Comparison of ENCODE assay signal across 1 cellular context in the genomic region with DNA sequence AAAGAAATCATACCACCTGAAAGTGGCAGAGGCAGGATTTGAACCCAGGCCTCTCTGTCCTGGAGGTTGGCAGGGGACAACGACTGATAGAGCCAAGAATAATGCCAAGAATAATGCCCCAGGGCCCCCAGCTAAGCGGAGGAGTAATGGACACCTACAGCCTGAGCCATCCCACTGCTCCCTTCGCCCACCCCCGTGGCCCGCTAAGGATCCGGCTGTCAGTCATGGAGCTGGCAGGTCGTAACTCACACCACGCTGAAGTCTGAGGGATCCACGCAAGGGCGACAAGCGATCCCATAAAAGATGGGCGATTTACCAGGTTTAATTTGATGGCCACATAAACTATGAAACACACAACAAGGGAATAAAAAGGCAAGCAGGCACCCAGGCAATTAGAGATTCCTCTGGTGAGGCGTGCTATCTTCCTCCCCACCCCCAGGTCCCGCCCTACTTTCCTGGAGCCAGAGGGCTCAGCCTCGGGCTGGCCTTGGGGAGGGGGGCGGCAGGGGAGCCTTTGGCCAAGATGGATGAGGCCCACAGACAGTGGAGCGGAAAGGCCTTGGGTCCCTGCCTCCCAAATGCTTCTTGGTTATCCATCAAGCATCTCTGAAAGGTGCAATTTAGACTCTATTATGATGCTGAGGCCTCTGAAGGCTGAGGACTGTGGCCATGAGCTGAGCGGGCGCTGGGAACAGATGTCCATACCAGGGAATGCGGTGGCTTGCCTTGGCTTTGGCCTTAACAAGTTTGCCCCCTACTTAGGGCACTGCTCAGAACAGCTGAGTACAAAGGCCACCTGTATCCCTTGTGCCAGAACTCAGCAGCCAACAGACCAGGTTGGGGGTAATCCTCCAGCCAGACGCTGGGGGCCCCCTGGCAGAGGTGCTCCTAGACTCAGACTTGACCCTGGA.
TF ChIP-seq lines count a peak whose summit lies in the region.

No MANE protein-coding gene starts in this region.

TF ChIP-seq in K562, 482 proteins besides CTCF, POLR2A, EP300 and RAD21 (continued from another document):
- TF ChIP-seq, protein P1, sequence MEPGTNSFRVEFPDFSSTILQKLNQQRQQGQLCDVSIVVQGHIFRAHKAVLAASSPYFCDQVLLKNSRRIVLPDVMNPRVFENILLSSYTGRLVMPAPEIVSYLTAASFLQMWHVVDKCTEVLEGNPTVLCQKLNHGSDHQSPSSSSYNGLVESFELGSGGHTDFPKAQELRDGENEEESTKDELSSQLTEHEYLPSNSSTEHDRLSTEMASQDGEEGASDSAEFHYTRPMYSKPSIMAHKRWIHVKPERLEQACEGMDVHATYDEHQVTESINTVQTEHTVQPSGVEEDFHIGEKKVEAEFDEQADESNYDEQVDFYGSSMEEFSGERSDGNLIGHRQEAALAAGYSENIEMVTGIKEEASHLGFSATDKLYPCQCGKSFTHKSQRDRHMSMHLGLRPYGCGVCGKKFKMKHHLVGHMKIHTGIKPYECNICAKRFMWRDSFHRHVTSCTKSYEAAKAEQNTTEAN (CRISPR knock-in tag; IDR thresholded peaks at IDR 0.05), result no peak
- TF ChIP-seq RBBP5 (IDR thresholded peaks at IDR 0.05; ENCODE audit: borderline replicate concordance, insufficient read depth, low read length, poor library complexity, severe bottlenecking) (no peak), RBM15 (IDR thresholded peaks at IDR 0.05; ENCODE audit: insufficient read depth, low read length) (no peak), CBFA2T3 (IDR thresholded peaks at IDR 0.05) (no peak), MAFF (IDR thresholded peaks at IDR 0.05; ENCODE audit: low read length) (no peak), ZNF354B (CRISPR knock-in tag; IDR thresholded peaks at IDR 0.05) (no peak), LCOR (CRISPR knock-in tag; IDR thresholded peaks at IDR 0.05) (no peak), ZNF324 (CRISPR knock-in tag; IDR thresholded peaks at IDR 0.05) (no peak), ETV6 (IDR thresholded peaks at IDR 0.05; ENCODE audit: borderline replicate concordance in 1 of 2, low read depth in 2 of 2, low read length in 1 of 2) (no peak), ETV6 (CRISPR knock-in tag; IDR thresholded peaks at IDR 0.05; ENCODE audit: borderline replicate concordance) (no peak), ARID1B (IDR thresholded peaks at IDR 0.05) (no peak), ZNF212 (CRISPR knock-in tag; IDR thresholded peaks at IDR 0.05) (no peak), KLF16 (IDR thresholded peaks at IDR 0.05) (no peak), ZNF717 (CRISPR knock-in tag; IDR thresholded peaks at IDR 0.05) (no peak), ZNF431 (CRISPR knock-in tag; IDR thresholded peaks at IDR 0.05) (no peak), GTF2A2 (tag; IDR thresholded peaks at IDR 0.05) (no peak), SAFB (IDR thresholded peaks at IDR 0.05; ENCODE audit: borderline replicate concordance, low read depth, low read length) (no peak), SIN3A (IDR thresholded peaks at IDR 0.05; ENCODE audit: borderline replicate concordance in 2 of 2, control insufficient read depth in 1 of 2, low read depth in 2 of 2, low read length in 2 of 2) (no peak), PML (IDR thresholded peaks at IDR 0.05; ENCODE audit: low read length) (no peak)
- TF ChIP-seq, protein P2, sequence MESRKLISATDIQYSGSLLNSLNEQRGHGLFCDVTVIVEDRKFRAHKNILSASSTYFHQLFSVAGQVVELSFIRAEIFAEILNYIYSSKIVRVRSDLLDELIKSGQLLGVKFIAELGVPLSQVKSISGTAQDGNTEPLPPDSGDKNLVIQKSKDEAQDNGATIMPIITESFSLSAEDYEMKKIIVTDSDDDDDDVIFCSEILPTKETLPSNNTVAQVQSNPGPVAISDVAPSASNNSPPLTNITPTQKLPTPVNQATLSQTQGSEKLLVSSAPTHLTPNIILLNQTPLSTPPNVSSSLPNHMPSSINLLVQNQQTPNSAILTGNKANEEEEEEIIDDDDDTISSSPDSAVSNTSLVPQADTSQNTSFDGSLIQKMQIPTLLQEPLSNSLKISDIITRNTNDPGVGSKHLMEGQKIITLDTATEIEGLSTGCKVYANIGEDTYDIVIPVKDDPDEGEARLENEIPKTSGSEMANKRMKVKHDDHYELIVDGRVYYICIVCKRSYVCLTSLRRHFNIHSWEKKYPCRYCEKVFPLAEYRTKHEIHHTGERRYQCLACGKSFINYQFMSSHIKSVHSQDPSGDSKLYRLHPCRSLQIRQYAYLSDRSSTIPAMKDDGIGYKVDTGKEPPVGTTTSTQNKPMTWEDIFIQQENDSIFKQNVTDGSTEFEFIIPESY (CRISPR knock-in tag; IDR thresholded peaks at IDR 0.05), result peak; percentile 53; the same call in 1 of the 2 replicates
- TF ChIP-seq, protein P3, sequence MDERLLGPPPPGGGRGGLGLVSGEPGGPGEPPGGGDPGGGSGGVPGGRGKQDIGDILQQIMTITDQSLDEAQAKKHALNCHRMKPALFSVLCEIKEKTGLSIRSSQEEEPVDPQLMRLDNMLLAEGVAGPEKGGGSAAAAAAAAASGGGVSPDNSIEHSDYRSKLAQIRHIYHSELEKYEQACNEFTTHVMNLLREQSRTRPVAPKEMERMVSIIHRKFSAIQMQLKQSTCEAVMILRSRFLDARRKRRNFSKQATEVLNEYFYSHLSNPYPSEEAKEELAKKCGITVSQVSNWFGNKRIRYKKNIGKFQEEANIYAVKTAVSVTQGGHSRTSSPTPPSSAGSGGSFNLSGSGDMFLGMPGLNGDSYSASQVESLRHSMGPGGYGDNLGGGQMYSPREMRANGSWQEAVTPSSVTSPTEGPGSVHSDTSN (CRISPR knock-in tag; IDR thresholded peaks at IDR 0.05; ENCODE audit: low read depth), result no peak
- TF ChIP-seq, protein P3 (tag; conservative IDR thresholded peaks at IDR 0.05; ENCODE audit: low read depth), result 0 out of 2 replicates have a peak, but pooled peaks have one; percentile 34
- TF ChIP-seq, protein P4, sequence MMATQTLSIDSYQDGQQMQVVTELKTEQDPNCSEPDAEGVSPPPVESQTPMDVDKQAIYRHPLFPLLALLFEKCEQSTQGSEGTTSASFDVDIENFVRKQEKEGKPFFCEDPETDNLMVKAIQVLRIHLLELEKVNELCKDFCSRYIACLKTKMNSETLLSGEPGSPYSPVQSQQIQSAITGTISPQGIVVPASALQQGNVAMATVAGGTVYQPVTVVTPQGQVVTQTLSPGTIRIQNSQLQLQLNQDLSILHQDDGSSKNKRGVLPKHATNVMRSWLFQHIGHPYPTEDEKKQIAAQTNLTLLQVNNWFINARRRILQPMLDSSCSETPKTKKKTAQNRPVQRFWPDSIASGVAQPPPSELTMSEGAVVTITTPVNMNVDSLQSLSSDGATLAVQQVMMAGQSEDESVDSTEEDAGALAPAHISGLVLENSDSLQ (IDR thresholded peaks at IDR 0.05), result peak; percentile 64
- TF ChIP-seq, protein P5, sequence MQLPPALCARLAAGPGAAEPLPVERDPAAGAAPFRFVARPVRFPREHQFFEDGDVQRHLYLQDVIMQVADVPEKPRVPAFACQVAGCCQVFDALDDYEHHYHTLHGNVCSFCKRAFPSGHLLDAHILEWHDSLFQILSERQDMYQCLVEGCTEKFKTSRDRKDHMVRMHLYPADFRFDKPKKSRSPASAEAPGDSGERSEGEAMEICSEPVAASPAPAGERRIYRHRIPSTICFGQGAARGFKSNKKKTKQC (CRISPR knock-in tag; IDR thresholded peaks at IDR 0.05), result no peak
- TF ChIP-seq, protein P6, sequence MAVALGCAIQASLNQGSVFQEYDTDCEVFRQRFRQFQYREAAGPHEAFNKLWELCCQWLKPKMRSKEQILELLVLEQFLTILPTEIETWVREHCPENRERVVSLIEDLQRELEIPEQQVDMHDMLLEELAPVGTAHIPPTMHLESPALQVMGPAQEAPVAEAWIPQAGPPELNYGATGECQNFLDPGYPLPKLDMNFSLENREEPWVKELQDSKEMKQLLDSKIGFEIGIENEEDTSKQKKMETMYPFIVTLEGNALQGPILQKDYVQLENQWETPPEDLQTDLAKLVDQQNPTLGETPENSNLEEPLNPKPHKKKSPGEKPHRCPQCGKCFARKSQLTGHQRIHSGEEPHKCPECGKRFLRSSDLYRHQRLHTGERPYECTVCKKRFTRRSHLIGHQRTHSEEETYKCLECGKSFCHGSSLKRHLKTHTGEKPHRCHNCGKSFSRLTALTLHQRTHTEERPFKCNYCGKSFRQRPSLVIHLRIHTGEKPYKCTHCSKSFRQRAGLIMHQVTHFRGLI (CRISPR knock-in tag; IDR thresholded peaks at IDR 0.05), result no peak
